Comparison of ENCODE assay signal across 12 cellular contexts in the genomic region with DNA sequence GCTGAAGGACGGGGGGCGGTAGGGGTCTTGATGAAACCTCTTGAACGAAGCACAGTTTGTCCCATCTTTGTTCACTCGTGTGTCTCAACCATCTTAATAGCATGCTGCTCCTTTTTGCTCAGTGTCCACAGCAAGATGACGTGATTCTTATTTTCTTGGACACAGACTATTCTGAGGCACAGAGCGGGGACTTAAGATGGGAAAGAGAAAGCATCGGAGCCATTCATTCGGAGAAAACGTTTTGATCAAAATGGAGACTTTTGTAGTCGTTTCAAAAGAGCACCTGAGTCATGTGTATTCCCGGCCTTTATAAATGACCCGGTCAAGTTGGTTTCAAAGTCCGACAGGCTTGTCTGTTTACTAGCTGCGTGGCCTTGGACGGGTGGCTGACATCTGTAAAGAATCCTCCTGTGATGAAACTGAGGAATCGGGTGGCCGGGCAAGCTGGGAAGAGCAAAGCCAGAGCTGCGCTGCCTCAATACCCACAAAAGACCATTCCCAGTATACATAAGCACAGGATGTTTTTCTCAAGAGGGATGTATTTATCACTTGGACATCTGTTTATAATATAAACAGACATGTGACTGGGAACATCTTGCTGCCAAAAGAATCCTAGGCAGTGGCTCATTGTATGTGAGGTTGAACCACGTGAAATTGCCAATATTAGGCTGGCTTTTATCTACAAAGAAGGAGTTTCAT. TPM values are rescaled to one million over a fixed set of nuclear protein-coding genes. Genes with fewer than 3 reads are reported as not detected.
DNase-seq lines count a peak whose midpoint lies in the region; ATAC-seq and TF ChIP-seq lines count a peak whose summit lies in the region.
"Had no signal": no experiment of that assay in that cellular context is flagged by ENCODE, and none has a peak within 500 bp of the region (broad histone marks: within the 10 kb centered on the region; RNA-seq: fewer than 3 reads in every experiment).

No MANE protein-coding gene starts in this region.

- no peak overlapping the region for H3K4me3 ChIP-seq in BJ (ENCODE audit: low read depth, low read length)
- no peak overlapping the region for H3K4me3 ChIP-seq in SK-N-MC
- H3K4me3 ChIP-seq in foreskin fibroblast (ENCODE audit: low read depth in 1 of 2, low read length in 2 of 2): no peak overlapping the region

- no peaks in the 10 kb centered on the region for H3K9me3 ChIP-seq in SK-N-MC (ENCODE audit: low read depth, low read length)

- H3K27ac ChIP-seq in SK-N-MC: peak overlapping the region; percentile 89

- DNase-seq in BJ (ENCODE audit: low read depth): peak; percentile 62
- DNase-seq in SK-N-MC (ENCODE audit: low read depth, low spot score): no peak
- peak; percentile 71 to 86 for DNase-seq in foreskin fibroblast
- DNase-seq in sciatic nerve (ENCODE audit: low spot score): no peak
- DNase-seq in activated naive CD4-positive, alpha-beta T cell treated with anti-CD3 and anti-CD28 coated beads, Interleukin-2, amount 50 U/mL, for 16 hours: no peak
- DNase-seq in stimulated activated CD4-positive, alpha-beta T cell treated with anti-CD3 and anti-CD28 coated beads, Interleukin-4, amount 100 ng/mL, for 1 hour: no peak
- DNase-seq in GM13977 (ENCODE audit: low spot score): no peak
- no peak for DNase-seq in HPDE6-E6E7 (ENCODE audit: extremely low spot score)
- DNase-seq: activated naive CD4-positive, alpha-beta T cell; CD4-positive, CD25-positive, alpha-beta regulatory T cell; effector CD4-positive, alpha-beta T cell; NCI-H2171 treated with DMSO at 0.1 percent for 48 hours had no signal

- peak; percentile 44 for ATAC-seq in sciatic nerve

- no peak overlapping the region for H3K9ac ChIP-seq in SK-N-MC (ENCODE audit: insufficient read length)

- TF ChIP-seq CTCF in BJ (IDR thresholded peaks at IDR 0.05; ENCODE audit: insufficient read depth, low read depth, low read length): no peak
- no peak for TF ChIP-seq CTCF in foreskin fibroblast (IDR thresholded peaks at IDR 0.05; ENCODE audit: low read depth, low read length)
- TF ChIP-seq CTCF in GM13977 (IDR thresholded peaks at IDR 0.05; ENCODE audit: extremely low read depth, insufficient read depth, missing control alignments): no peak

- POLR2A ChIA-PET in BJ (lab: Charles Lee): interaction anchor here (0.6 kb wide), 1 partner anchor 247 kb away, joined by 4 read pairs; no protein-coding TSS in a partner anchor

- in situ Hi-C loops in GM13977 (cut with MboI; ENCODE audit: low pct_unique_long_range_greater_than_20kb, low sequenced_read_pairs, unreplicated experiment): no loop called here

- intact Hi-C loops in sciatic nerve (cut with DNase I): no loop called here

- peaks cover 17% of the 10 kb centered on the region for H3K36me3 ChIP-seq in BJ (ENCODE audit: control insufficient read depth, insufficient read depth, low read length)
- H3K36me3 ChIP-seq in SK-N-MC (ENCODE audit: insufficient read depth, low read length): peaks cover 58% of the 10 kb centered on the region

- CTCF ChIA-PET in BJ (lab: Yijun Ruan, JAX): interaction anchor here (1.3 kb wide), 1 partner anchor 9 kb away, joined by 3 read pairs; no protein-coding TSS in a partner anchor

- no peaks in the 10 kb centered on the region for H3K27me3 ChIP-seq in BJ (ENCODE audit: control insufficient read depth, insufficient read depth, low read length)

RNA-seq across cellular contexts. Expression of a gene that starts 18.5 kb away (rescaled TPM):
- polyA plus RNA-seq in BJ (2011; rRNA removed): 14.1 and 18.8 TPM in 2 replicates
- 11.4 and 15.7 TPM in 2 replicates for polyA minus RNA-seq in BJ (2011; rRNA and poly(A)+ RNA removed)
- 139 TPM for total RNA-seq in sciatic nerve

Comparison
In these comparisons a context has a peak if more than half of its experiments do, and no peak if none do; other contexts are left out.
1. DNase-seq: peak in BJ (single experiment) and foreskin fibroblast (2 of 2); none in SK-N-MC (single experiment), sciatic nerve (single experiment), activated naive CD4-positive, alpha-beta T cell treated with anti-CD3 and anti-CD28 coated beads, Interleukin-2, amount 50 U/mL, for 16 hours (single experiment), stimulated activated CD4-positive, alpha-beta T cell treated with anti-CD3 and anti-CD28 coated beads, Interleukin-4, amount 100 ng/mL, for 1 hour (single experiment), GM13977 (single experiment) and HPDE6-E6E7 (single experiment).